ENCODE assay signal across 8 cellular contexts in genomic region chr12:108826115-108826806, GRCh38. TPM values are rescaled to one million over a fixed set of nuclear protein-coding genes. Genes with fewer than 3 reads are reported as not detected.
DNase-seq lines count a peak whose midpoint lies in the region; ATAC-seq, FAIRE-seq and TF ChIP-seq lines count a peak whose summit lies in the region.

No MANE protein-coding gene starts in this region.

- H3K27me3 ChIP-seq in HUES6 (ENCODE audit: control insufficient read depth, insufficient read depth, low read length) (no peaks in the 10 kb centered on the region), GM12878 (replicated peaks in 1 of 2; ENCODE audit: control insufficient read depth in 2 of 2, insufficient read depth in 2 of 2, low read length in 1 of 2) (no peaks in the 10 kb centered on the region)

- H3K27ac Mint-ChIP-seq in stimulated activated naive B cell treated with anti-CD40 and anti-IgM and Interleukin-4, amounts not matched to agents 10 μg/mL and 1 μg/mL and 100 μg/mL, for 72 hours, result peak overlapping the region; percentile 91
- H3K27ac Mint-ChIP-seq in activated naive CD4-positive, alpha-beta T cell treated with anti-CD3 and anti-CD28 coated beads for 36 hours, result no peak overlapping the region

- no peak for TF ChIP-seq EP300 in GM12878 (IDR thresholded peaks at IDR 0.05; ENCODE audit: borderline replicate concordance in 1 of 2, control insufficient read depth in 1 of 2, low read depth in 2 of 2, low read length in 2 of 2)

- FAIRE-seq in GM12878 (lab: Jason Lieb, UNC) (no peak), frontal cortex (lab: Jason Lieb, UNC) (no peak)

- H3K4me1 Mint-ChIP-seq in stimulated activated naive B cell treated with anti-CD40 and anti-IgM and Interleukin-4, amounts not matched to agents 10 μg/mL and 1 μg/mL and 100 μg/mL, for 72 hours, result peaks cover 35 to 58% of the 10 kb centered on the region in 2 donors
- H3K4me1 Mint-ChIP-seq in activated naive CD4-positive, alpha-beta T cell treated with anti-CD3 and anti-CD28 coated beads for 36 hours (ENCODE audit: low read depth), result peaks cover 23% of the 10 kb centered on the region

- RAD21 ChIA-PET in GM12878 (lab: Charles Lee; ENCODE audit: unreplicated experiment), result interaction anchor here (0.7 to 4.9 kb wide), 20 partner anchors 12 to 272 kb away, joined by 3 to 65 read pairs (median 4); partner anchors contain the start of gene SSH1

- peak overlapping the region; percentile 67 to 68 for H3K4me3 Mint-ChIP-seq in stimulated activated naive B cell treated with anti-CD40 and anti-IgM and Interleukin-4, amounts not matched to agents 10 μg/mL and 1 μg/mL and 100 μg/mL, for 72 hours
- no peak overlapping the region for H3K4me3 Mint-ChIP-seq in activated naive CD4-positive, alpha-beta T cell treated with anti-CD3 and anti-CD28 coated beads for 36 hours

- POLR2A ChIA-PET in GM12878 (lab: Charles Lee), result interaction anchor here (0.7 to 3.9 kb wide), 11 partner anchors 8 to 191 kb away, joined by 3 to 32 read pairs (median 4); partner anchors contain the start of gene SSH1

- H3K4me1 ChIP-seq in HUES6 (ENCODE audit: control insufficient read depth, insufficient read depth, low read length) (peaks cover 52% of the 10 kb centered on the region), GM12878 (ENCODE audit: control insufficient read depth, insufficient read depth, low read length) (peaks cover 81% of the 10 kb centered on the region)

- ATAC-seq in GM12878, result peak; percentile 54
- peak; percentile 64 to 72 for ATAC-seq in stimulated activated naive B cell treated with anti-CD40 and anti-IgM and Interleukin-4, amounts not matched to agents 10 μg/mL and 1 μg/mL and 100 μg/mL, for 72 hours (replicated peaks)

- H3K4me3 ChIP-seq in HUES6 (ENCODE audit: low read depth, low read length) (no peak overlapping the region), GM12878 (peak overlapping the region; percentile 21; the same call in 1 of the 2 replicates)

- CTCF ChIA-PET in GM12878 (lab: Yijun Ruan, JAX), result interaction anchor here (0.6 to 4.8 kb wide), 14 partner anchors 8 to 256 kb away, joined by 3 to 29 read pairs (median 5); partner anchors contain the start of gene SSH1
- CTCF ChIA-PET in activated naive CD4-positive, alpha-beta T cell treated with anti-CD3 and anti-CD28 coated beads for 36 hours (lab: Charles Lee), result interaction anchor here (0.6 to 1.1 kb wide), 4 partner anchors 22 to 193 kb away, joined by 3 to 4 read pairs (median 4); no protein-coding TSS in a partner anchor

- H3K36me3 ChIP-seq in HUES6 (ENCODE audit: control insufficient read depth, insufficient read depth, low read length) (peaks cover 28% of the 10 kb centered on the region), GM12878 (ENCODE audit: control insufficient read depth in 2 of 2, insufficient read depth in 2 of 2, low read length in 1 of 2) (peaks cover 11 to 16% of the 10 kb centered on the region in 2 experiments)

- peak overlapping the region; percentile 48; the same call in 1 of the 2 replicates for H3K27ac ChIP-seq in HUES6 (ENCODE audit: low read depth, low read length)
- peak overlapping the region; percentile 60 for H3K27ac ChIP-seq in GM12878 (ENCODE audit: control insufficient read depth, insufficient read depth)

- H3K9ac ChIP-seq in HUES6 (ENCODE audit: low read length) (peak overlapping the region; percentile 54), GM12878 (ENCODE audit: control insufficient read depth, insufficient read depth, low read length) (peak overlapping the region; percentile 61)

- DNase-seq in C1 segment of cervical spinal cord (lab: John Stamatoyannopoulos, UW) (peak in 12 of 14 donors; percentile 32 to 79 (median 58)), GM12878 (ENCODE audit: low read depth, low spot score) (no peak), kidney glomerular epithelial cell (lab: John Stamatoyannopoulos, UW) (peak; percentile 86), frontal cortex (ENCODE audit: low spot score in 2 of 2) (no peak), NCI-H1048 (lab: John Stamatoyannopoulos, UW) (no peak)
- DNase-seq in stimulated activated naive B cell treated with anti-CD40 and anti-IgM and Interleukin-4, amounts not matched to agents 10 μg/mL and 1 μg/mL and 100 μg/mL, for 72 hours, result peak; percentile 39
- DNase-seq in activated naive CD4-positive, alpha-beta T cell treated with anti-CD3 and anti-CD28 coated beads for 36 hours, result no peak

- TF ChIP-seq POLR2A in GM12878 (IDR thresholded peaks at IDR 0.05; ENCODE audit: low read depth, low read length), result no peak

- H3K27me3 Mint-ChIP-seq in stimulated activated naive B cell treated with anti-CD40 and anti-IgM and Interleukin-4, amounts not matched to agents 10 μg/mL and 1 μg/mL and 100 μg/mL, for 72 hours, result no peaks in the 10 kb centered on the region
- H3K27me3 Mint-ChIP-seq in activated naive CD4-positive, alpha-beta T cell treated with anti-CD3 and anti-CD28 coated beads for 36 hours (ENCODE audit: low read depth), result no peaks in the 10 kb centered on the region

- in situ Hi-C loops in GM12878 (cut with MboI), result no loop called here

- SMC1A ChIA-PET in GM12878 (lab: Charles Lee; ENCODE audit: uncharacterized antibody, unreplicated experiment), result interaction anchor here (0.9 to 6.3 kb wide), 24 partner anchors 8 to 266 kb away, joined by 3 to 52 read pairs (median 4); partner anchors contain the start of gene SSH1

- peaks cover 25 to 32% of the 10 kb centered on the region in 2 donors for H3K36me3 Mint-ChIP-seq in stimulated activated naive B cell treated with anti-CD40 and anti-IgM and Interleukin-4, amounts not matched to agents 10 μg/mL and 1 μg/mL and 100 μg/mL, for 72 hours
- H3K36me3 Mint-ChIP-seq in activated naive CD4-positive, alpha-beta T cell treated with anti-CD3 and anti-CD28 coated beads for 36 hours (ENCODE audit: low read depth), result peaks cover 6% of the 10 kb centered on the region

- H3K79me2 ChIP-seq in GM12878 (ENCODE audit: control insufficient read depth, insufficient read depth, low read length), result peaks cover 42% of the 10 kb centered on the region

- H3K4me2 ChIP-seq in GM12878 (ENCODE audit: control insufficient read depth, insufficient read depth), result peak overlapping the region; percentile 86

- 92% methylated on average over 16 of the region's 16 CpGs for WGBS in GM12878 (ENCODE audit: insufficient coverage, insufficient replicate concordance, low lambda C conversion rate, missing lambda C conversion rate)

- no peaks in the 10 kb centered on the region for H3K9me3 Mint-ChIP-seq in stimulated activated naive B cell treated with anti-CD40 and anti-IgM and Interleukin-4, amounts not matched to agents 10 μg/mL and 1 μg/mL and 100 μg/mL, for 72 hours
- H3K9me3 Mint-ChIP-seq in activated naive CD4-positive, alpha-beta T cell treated with anti-CD3 and anti-CD28 coated beads for 36 hours, result no peaks in the 10 kb centered on the region

- no TSS peak for BruUV-seq in GM12878 (replicated peaks; lab: Mats Ljungman, UMichigan)

- H3K9me3 ChIP-seq in HUES6 (ENCODE audit: control insufficient read depth, insufficient read depth, low read depth, low read length) (no peaks in the 10 kb centered on the region), GM12878 (replicated peaks; ENCODE audit: control insufficient read depth, insufficient read depth, low read length) (no peaks in the 10 kb centered on the region)

- 0 out of 6 replicates have a peak, but pooled peaks of 1 of the 3 experiments have one; percentile 0 for TF ChIP-seq CTCF in GM12878 (IDR thresholded peaks at IDR 0.05 in 2 of 3, conservative IDR thresholded peaks at IDR 0.05 in 1 of 3; ENCODE audit: control insufficient read depth in 2 of 3, extremely low read depth in 1 of 3, insufficient read depth in 1 of 3, low read depth in 3 of 3, low read length in 3 of 3)

- no peaks in the 10 kb centered on the region; the same call in 1 of the 2 replicates for H4K20me1 ChIP-seq in GM12878 (ENCODE audit: control insufficient read depth, insufficient read depth)

- TF ChIP-seq RAD21 in GM12878 (IDR thresholded peaks at IDR 0.05; ENCODE audit: insufficient read depth, low read depth, low read length), result no peak

- no peak overlapping the region for H2AFZ ChIP-seq in GM12878 (ENCODE audit: control insufficient read depth, low read depth, low read length)

- intact Hi-C loops in GM12878 (cut with micrococcal nuclease; ENCODE audit: unreplicated experiment), result loop anchor here (5.0 kb wide), 1 partner anchor 266 kb away; the partner anchor contains the start of gene ALKBH2
- intact Hi-C loops in activated naive CD4-positive, alpha-beta T cell treated with anti-CD3 and anti-CD28 coated beads for 36 hours (cut with micrococcal nuclease), result no loop called here

RNA-seq across cellular contexts. Expression of gene SSH1, which starts 31.1 kb away (rescaled TPM):
- 94.7 and 103 TPM in 2 replicates for total RNA-seq in GM12878 (2013; cell fraction: nucleolus; rRNA removed)
- total RNA-seq in GM12878 (2014; rRNA removed), result 7.1 and 7.2 TPM in 2 replicates
- 5.6 and 7.3 TPM in 2 replicates for total RNA-seq in GM12878 (2014; rRNA removed; fragmentation: Illumina TruSeq; extraction: Trizol)
- 28.6 and 29.9 TPM in 2 replicates for total RNA-seq in GM12878 (2021)
- 5.3 TPM for polyA plus RNA-seq in GM12878 (2011; ENCODE audit: low read depth)
- polyA plus RNA-seq in GM12878 (2011; rRNA removed), result 17.7 and 23.7 TPM in 2 replicates
- polyA plus RNA-seq in GM12878 (2011; cell fraction: cytosol; rRNA removed), result 20.9 and 21.1 TPM in 2 replicates
- 27.3 and 35.4 TPM in 2 replicates for polyA plus RNA-seq in GM12878 (2011; cell fraction: nucleus; rRNA removed)
- polyA plus RNA-seq in GM12878 (2012), result 10.0 and 10.9 TPM in 2 replicates
- 10.6 and 10.8 TPM in 2 replicates for polyA plus RNA-seq in GM12878 (2014; fragmentation: Illumina TruSeq; extraction: Trizol)
- polyA plus RNA-seq in GM12878 (2014; fragmentation: Nextera tagmentation; extraction: Ambion mirVana), result 1 to 10 TPM; 1.5 to 1.6 TPM
- polyA plus RNA-seq in GM12878 (2014; rRNA removed), result 11.8 and 12.4 TPM in 2 replicates
- polyA plus RNA-seq in GM12878 (2016; fragmentation: Nextera tagmentation; extraction: Ambion mirVana), result 10 to 100 TPM; 12.1 to 12.7 TPM
- polyA minus RNA-seq in GM12878 (2011; rRNA and poly(A)+ RNA removed), result 33.6 and 36.7 TPM in 2 replicates
- 11.8 and 12.2 TPM in 2 replicates for polyA minus RNA-seq in GM12878 (2011; cell fraction: cytosol; rRNA and poly(A)+ RNA removed)
- 15.5 and 33.2 TPM in 2 replicates for polyA minus RNA-seq in GM12878 (2011; cell fraction: nucleus; rRNA and poly(A)+ RNA removed)
- total RNA-seq in frontal cortex, result 4.1 TPM
- total RNA-seq in activated naive CD4-positive, alpha-beta T cell treated with anti-CD3 and anti-CD28 coated beads for 36 hours, result 10 to 100 TPM in 1 of 2 experiments, 1 to 10 TPM in 1; 8.7 to 11.1 TPM

RNA-seq across cellular contexts. Expression of gene DAO, which starts 53.6 kb away (rescaled TPM):
- not detected in 2 replicates for total RNA-seq in GM12878 (2013; cell fraction: nucleolus; rRNA removed)
- total RNA-seq in GM12878 (2014; rRNA removed), result not detected in 2 replicates
- not detected in 2 replicates for total RNA-seq in GM12878 (2014; rRNA removed; fragmentation: Illumina TruSeq; extraction: Trizol)
- total RNA-seq in GM12878 (2021), result not detected in 2 replicates
- not detected for polyA plus RNA-seq in GM12878 (2011; ENCODE audit: low read depth)
- 0.15 TPM in 1 of 2 replicates, not detected in the other for polyA plus RNA-seq in GM12878 (2011; rRNA removed)
- polyA plus RNA-seq in GM12878 (2011; cell fraction: cytosol; rRNA removed), result not detected in 2 replicates
- polyA plus RNA-seq in GM12878 (2011; cell fraction: nucleus; rRNA removed), result 0.23 and 0.30 TPM in 2 replicates
- polyA plus RNA-seq in GM12878 (2012), result not detected in 2 replicates
- polyA plus RNA-seq in GM12878 (2014; fragmentation: Illumina TruSeq; extraction: Trizol), result not detected in 2 replicates
- not detected for polyA plus RNA-seq in GM12878 (2014; fragmentation: Nextera tagmentation; extraction: Ambion mirVana)
- not detected in 2 replicates for polyA plus RNA-seq in GM12878 (2014; rRNA removed)
- not detected for polyA plus RNA-seq in GM12878 (2016; fragmentation: Nextera tagmentation; extraction: Ambion mirVana)
- not detected in 2 replicates for polyA minus RNA-seq in GM12878 (2011; rRNA and poly(A)+ RNA removed)
- polyA minus RNA-seq in GM12878 (2011; cell fraction: cytosol; rRNA and poly(A)+ RNA removed), result not detected in 2 replicates
- not detected in 2 replicates for polyA minus RNA-seq in GM12878 (2011; cell fraction: nucleus; rRNA and poly(A)+ RNA removed)
- not detected for total RNA-seq in frontal cortex
- not detected for total RNA-seq in activated naive CD4-positive, alpha-beta T cell treated with anti-CD3 and anti-CD28 coated beads for 36 hours

Comparison
In these comparisons a context has a peak if more than half of its experiments do, and no peak if none do; other contexts are left out.
1. DNase-seq: peak in C1 segment of cervical spinal cord (12 of 14), kidney glomerular epithelial cell (single experiment) and stimulated activated naive B cell treated with anti-CD40 and anti-IgM and Interleukin-4, amounts not matched to agents 10 μg/mL and 1 μg/mL and 100 μg/mL, for 72 hours (single experiment); none in GM12878 (single experiment), frontal cortex (0 of 2), NCI-H1048 (single experiment) and activated naive CD4-positive, alpha-beta T cell treated with anti-CD3 and anti-CD28 coated beads for 36 hours (single experiment).